ENCODE assay signal across 26 cellular contexts in the genomic region with DNA sequence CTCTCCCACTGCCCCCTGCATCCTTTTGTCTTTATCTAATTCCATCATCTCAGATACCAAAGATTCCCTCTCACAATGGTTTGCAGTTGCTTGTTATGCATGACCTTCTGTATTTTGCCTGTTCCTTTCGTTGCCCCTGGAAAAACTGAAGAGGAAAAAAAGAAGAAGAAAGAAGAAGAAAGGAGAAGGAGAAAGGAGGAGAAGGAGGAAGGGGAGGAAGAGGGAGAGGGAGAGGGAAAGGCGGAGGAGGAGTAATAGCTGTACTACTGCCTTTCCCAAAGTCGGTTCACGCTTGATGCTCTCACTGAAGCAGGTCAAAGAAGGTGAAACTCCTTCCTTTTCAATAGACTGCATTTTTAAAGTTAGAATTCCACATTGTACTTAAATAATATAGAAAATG.
"Had no signal": no experiment of that assay in that cellular context is flagged by ENCODE, and none has a peak within 500 bp of the region (broad histone marks: within the 10 kb centered on the region; RNA-seq: fewer than 3 reads in every experiment).

No MANE protein-coding gene starts in this region.

- H3K9me3 Mint-ChIP-seq: activated naive CD4-positive, alpha-beta T cell treated with anti-CD3 and anti-CD28 coated beads for 36 hours; activated naive CD8-positive, alpha-beta T cell treated with anti-CD3 and anti-CD28 coated beads, Interleukin-2, amount 10 ng/mL, durations not matched to agents 7 days and 5 days; activated T-cell treated with anti-CD3 and anti-CD28 coated beads, Interleukin-2, amount 50 U/mL, for 4 hours; activated T-helper 2 cell treated with anti-CD3 and anti-CD28 coated beads, Interferon-gamma antibody, Interleukin-2, Interleukin-4, amounts not matched to agents 10 μg/mL and 5 μg/mL and 100 μg/mL, durations not matched to agents 14 hours and 24 hours and 36 hours; central memory CD8-positive, alpha-beta T cell; effector memory CD8-positive, alpha-beta T cell; mesothelial cell of epicardium; naive thymus-derived CD8-positive, alpha-beta T cell; T-helper 2 cell treated with Interferon-gamma antibody and Interleukin-4, amounts not matched to agents 5 μg/mL and 100 μg/mL, for 36 hours had no signal

- H3K27me3 Mint-ChIP-seq: central memory CD8-positive, alpha-beta T cell; effector memory CD8-positive, alpha-beta T cell had no signal

- H3K36me3 ChIP-seq: breast epithelium, colonic mucosa, esophagus muscularis mucosa, left ventricle myocardium inferior, spleen, thyroid gland, upper lobe of right lung had no signal

- H3K4me1 Mint-ChIP-seq: activated CD4-positive, alpha-beta T cell treated with anti-CD3 and anti-CD28 coated beads for 36 hours; activated naive CD8-positive, alpha-beta T cell treated with anti-CD3 and anti-CD28 coated beads, Interleukin-2, amount 10 ng/mL, durations not matched to agents 7 days and 5 days; central memory CD8-positive, alpha-beta T cell; mesothelial cell of epicardium had no signal

- H3K27me3 ChIP-seq: breast epithelium, colonic mucosa, dorsolateral prefrontal cortex, esophagus muscularis mucosa, thyroid gland, upper lobe of right lung had no signal

- DNase-seq: activated CD4-positive, alpha-beta T cell treated with anti-CD3 and anti-CD28 coated beads for 36 hours; activated CD4-positive, alpha-beta T cell treated with anti-CD3 and anti-CD28 coated beads, Interleukin-2, amount 50 U/mL, for 48 hours; activated CD8-positive, alpha-beta memory T cell treated with anti-CD3 and anti-CD28 coated beads, Interleukin-2, amount 50 U/mL, for 48 hours; activated naive CD4-positive, alpha-beta T cell treated with anti-CD3 and anti-CD28 coated beads for 36 hours; activated naive CD8-positive, alpha-beta T cell treated with anti-CD3 and anti-CD28 coated beads, Interleukin-2, amount 10 ng/mL, durations not matched to agents 7 days and 5 days; activated T-cell treated with anti-CD3 and anti-CD28 coated beads, Interleukin-2, amount 50 U/mL, for 4 hours; amniotic stem cell; colonic mucosa; dorsolateral prefrontal cortex; effector memory CD8-positive, alpha-beta T cell; hippocampal formation; kidney glomerular epithelial cell; left ventricle myocardium inferior; naive thymus-derived CD8-positive, alpha-beta T cell; spleen; stimulated activated CD4-positive, alpha-beta T cell treated with anti-CD3 and anti-CD28 coated beads, Interleukin-4, amount 100 ng/mL, for 1 hour; substantia nigra; thyroid gland; upper lobe of right lung had no signal

- H3K36me3 Mint-ChIP-seq: activated naive CD8-positive, alpha-beta T cell treated with anti-CD3 and anti-CD28 coated beads, Interleukin-2, amount 10 ng/mL, durations not matched to agents 7 days and 5 days; mesothelial cell of epicardium had no signal

- H3K27ac Mint-ChIP-seq: activated CD4-positive, alpha-beta T cell treated with anti-CD3 and anti-CD28 coated beads for 36 hours; activated naive CD4-positive, alpha-beta T cell treated with anti-CD3 and anti-CD28 coated beads for 36 hours; activated naive CD8-positive, alpha-beta T cell treated with anti-CD3 and anti-CD28 coated beads, Interleukin-2, amount 10 ng/mL, durations not matched to agents 7 days and 5 days; activated T-helper 2 cell treated with anti-CD3 and anti-CD28 coated beads, Interferon-gamma antibody, Interleukin-2, Interleukin-4, amounts not matched to agents 10 μg/mL and 5 μg/mL and 100 μg/mL, durations not matched to agents 14 hours and 24 hours and 36 hours; effector memory CD8-positive, alpha-beta T cell; mesothelial cell of epicardium; naive thymus-derived CD8-positive, alpha-beta T cell; stimulated activated naive CD8-positive, alpha-beta T cell treated with anti-CD3 and anti-CD28 coated beads, Interleukin-15, Interleukin-2, amounts not matched to agents 100 ng/mL and 50 ng/mL, for 24 hours; T-helper 2 cell treated with Interferon-gamma antibody and Interleukin-4, amounts not matched to agents 5 μg/mL and 100 μg/mL, for 36 hours had no signal

- ATAC-seq: activated CD4-positive, alpha-beta T cell treated with anti-CD3 and anti-CD28 coated beads for 36 hours; activated T-cell treated with anti-CD3 and anti-CD28 coated beads, Interleukin-2, amount 50 U/mL, for 4 hours; effector memory CD8-positive, alpha-beta T cell; naive thymus-derived CD8-positive, alpha-beta T cell; upper lobe of right lung had no signal

- H3K4me3 ChIP-seq: breast epithelium, colonic mucosa, esophagus muscularis mucosa, left ventricle myocardium inferior, spleen, thyroid gland, upper lobe of right lung had no signal

- H3K27ac ChIP-seq: breast epithelium, colonic mucosa, dorsolateral prefrontal cortex, esophagus muscularis mucosa, left ventricle myocardium inferior, spleen, thyroid gland, upper lobe of right lung had no signal

- H3K9me3 ChIP-seq: breast epithelium, colonic mucosa, esophagus muscularis mucosa, left ventricle myocardium inferior, spleen, thyroid gland, upper lobe of right lung had no signal

- H3K4me1 ChIP-seq: breast epithelium, colonic mucosa, esophagus muscularis mucosa, left ventricle myocardium inferior, thyroid gland, upper lobe of right lung had no signal

- H3K4me3 Mint-ChIP-seq: activated CD4-positive, alpha-beta T cell treated with anti-CD3 and anti-CD28 coated beads for 36 hours; activated naive CD4-positive, alpha-beta T cell treated with anti-CD3 and anti-CD28 coated beads for 36 hours; activated naive CD8-positive, alpha-beta T cell treated with anti-CD3 and anti-CD28 coated beads, Interleukin-2, amount 10 ng/mL, durations not matched to agents 7 days and 5 days; activated T-cell treated with anti-CD3 and anti-CD28 coated beads, Interleukin-2, amount 50 U/mL, for 4 hours; central memory CD8-positive, alpha-beta T cell; effector memory CD8-positive, alpha-beta T cell; mesothelial cell of epicardium; naive thymus-derived CD8-positive, alpha-beta T cell; stimulated activated naive CD8-positive, alpha-beta T cell treated with anti-CD3 and anti-CD28 coated beads, Interleukin-15, Interleukin-2, amounts not matched to agents 100 ng/mL and 50 ng/mL, for 24 hours; T-helper 2 cell treated with Interferon-gamma antibody and Interleukin-4, amounts not matched to agents 5 μg/mL and 100 μg/mL, for 36 hours had no signal
